In genomic region chr3:160450846-160451245, GRCh38 we compare ENCODE assay signal across 9 cellular contexts. TPM values are rescaled to one million over a fixed set of nuclear protein-coding genes. Genes with fewer than 3 reads are reported as not detected.
A peak's percentile ranks its signal among the peaks of the same experiment; 100 is the strongest.
DNase-seq lines count a peak whose midpoint lies in the region; ATAC-seq, FAIRE-seq and TF ChIP-seq lines count a peak whose summit lies in the region.
"Had no signal": no experiment of that assay in that cellular context is flagged by ENCODE, and none has a peak within 500 bp of the region (broad histone marks: within the 10 kb centered on the region; RNA-seq: fewer than 3 reads in every experiment).

No MANE protein-coding gene starts in this region.

- peaks cover 34% of the 10 kb centered on the region for H3K79me2 ChIP-seq in PC-3 (ENCODE audit: low read length)

- no peaks in the 10 kb centered on the region for H3F3A ChIP-seq in PC-3 (ENCODE audit: low read length, unreplicated experiment)

- BruUV-seq in PC-3 (replicated peaks; lab: Mats Ljungman, UMichigan): no TSS peak

- no peak overlapping the region for H3K4me3 ChIP-seq in PC-3 (ENCODE audit: low read length)

- peaks cover 3% of the 10 kb centered on the region; the same call in 1 of the 2 replicates for H3K36me3 ChIP-seq in PC-3 (ENCODE audit: low read depth, low read length)
- H3K36me3 ChIP-seq: adrenal gland had no signal

- TF ChIP-seq CTCF in PC-3 (conservative IDR thresholded peaks at IDR 0.05; ENCODE audit: low read depth, low read length) (no peak), endothelial cell (IDR thresholded peaks at IDR 0.05; ENCODE audit: unreplicated experiment) (no peak)

- H2AFZ ChIP-seq in PC-3 (ENCODE audit: low read length): no peak overlapping the region

- H3K4me2 ChIP-seq in PC-3 (ENCODE audit: low read length): no peak overlapping the region

- peak overlapping the region; percentile 97 for H3K4me3 Mint-ChIP-seq in endothelial cell (ENCODE audit: unreplicated experiment)

- H3K27me3 ChIP-seq in PC-3 (ENCODE audit: low read length): no peaks in the 10 kb centered on the region
- H3K27me3 ChIP-seq: adrenal gland had no signal

- H3K9me3 Mint-ChIP-seq in endothelial cell (ENCODE audit: unreplicated experiment): no peaks in the 10 kb centered on the region

- no peak for ATAC-seq in PC-3
- ATAC-seq in GM19351 (IDR thresholded peaks at IDR 0.05; ENCODE audit: unreplicated experiment): no peak

- POLR2A ChIA-PET in PC-3 (lab: Charles Lee; ENCODE audit: unreplicated experiment): no interaction called here

- no peak overlapping the region for H3K9ac ChIP-seq in PC-3 (ENCODE audit: low read length)

- intact Hi-C loops in PC-3 (cut with micrococcal nuclease): loop anchor here (2.0 kb wide), 1 partner anchor 36 kb away; no protein-coding TSS in a partner anchor

- H3K9me2 ChIP-seq in PC-3 (replicated peaks; ENCODE audit: low read length): no peaks in the 10 kb centered on the region

- H3K36me3 Mint-ChIP-seq in endothelial cell (ENCODE audit: low read depth, unreplicated experiment): peaks cover 4% of the 10 kb centered on the region

- H3K27ac ChIP-seq in PC-3 (ENCODE audit: low read length): no peak overlapping the region
- H3K27ac ChIP-seq: adrenal gland had no signal

- H3K27me3 Mint-ChIP-seq in endothelial cell (ENCODE audit: unreplicated experiment): peaks cover 2% of the 10 kb centered on the region

- no peak for FAIRE-seq in frontal cortex (lab: Jason Lieb, UNC)

- peak; percentile 91 for DNase-seq in GM03348 (ENCODE audit: low spot score)
- DNase-seq in PC-3: peak; percentile 60
- no peak for DNase-seq in endothelial cell (ENCODE audit: low spot score)
- peak; percentile 79 for DNase-seq in non-pigmented ciliary epithelial cell (ENCODE audit: low read depth)
- DNase-seq in frontal cortex (ENCODE audit: low spot score in 2 of 2): no peak
- no peak for DNase-seq in NCI-H1048 (lab: John Stamatoyannopoulos, UW)
- DNase-seq in NK-92 treated with Interleukin-12 subunit alpha and Interleukin-12 subunit beta, amount 100 ng/mL, for 24 hours (lab: John Stamatoyannopoulos, UW): no peak

- H3K4me1 Mint-ChIP-seq in endothelial cell (ENCODE audit: unreplicated experiment): peaks cover 14% of the 10 kb centered on the region

- H3K27ac Mint-ChIP-seq in endothelial cell (ENCODE audit: unreplicated experiment): peak overlapping the region; percentile 32

- 0 out of 2 replicates have a peak, but pooled peaks cover 9% of the 10 kb centered on the region for H4K20me1 ChIP-seq in PC-3 (ENCODE audit: low read length)

- no peaks in the 10 kb centered on the region for H3K9me3 ChIP-seq in PC-3 (ENCODE audit: low read length)
- H3K9me3 ChIP-seq: adrenal gland had no signal

- CTCF ChIA-PET in PC-3 (lab: Charles Lee): no interaction called here

- H3K4me1 ChIP-seq in PC-3 (ENCODE audit: insufficient read depth, low read length): peaks cover 40% of the 10 kb centered on the region

RNA-seq across cellular contexts. Expression of gene TRIM59, which starts 1.3 kb away (rescaled TPM):
- total RNA-seq in PC-3 (2014; rRNA removed) (25.3 and 26.4 TPM in 2 replicates), endothelial cell (ENCODE audit: unreplicated experiment) (12.8 TPM), frontal cortex (11.0 TPM)

RNA-seq across cellular contexts. Expression of gene SMC4, which starts 51.4 kb away (rescaled TPM):
- 129 and 183 TPM in 2 replicates for total RNA-seq in PC-3 (2014; rRNA removed)
- total RNA-seq in endothelial cell (ENCODE audit: unreplicated experiment): 69.4 TPM
- 24.9 TPM for total RNA-seq in frontal cortex

RNA-seq across cellular contexts. Expression of gene IFT80, which starts 51.8 kb away (rescaled TPM):
- total RNA-seq in PC-3 (2014; rRNA removed) (9.1 and 9.3 TPM in 2 replicates), endothelial cell (ENCODE audit: unreplicated experiment) (33.2 TPM), frontal cortex (42.4 TPM)

Comparison
In these comparisons a context has a peak if more than half of its experiments do, and no peak if none do; other contexts are left out.
1. DNase-seq: peak in GM03348 (single experiment), PC-3 (single experiment) and non-pigmented ciliary epithelial cell (single experiment); none in endothelial cell (single experiment), frontal cortex (0 of 2), NCI-H1048 (single experiment) and NK-92 treated with Interleukin-12 subunit alpha and Interleukin-12 subunit beta, amount 100 ng/mL, for 24 hours (single experiment).